In the genomic region with DNA sequence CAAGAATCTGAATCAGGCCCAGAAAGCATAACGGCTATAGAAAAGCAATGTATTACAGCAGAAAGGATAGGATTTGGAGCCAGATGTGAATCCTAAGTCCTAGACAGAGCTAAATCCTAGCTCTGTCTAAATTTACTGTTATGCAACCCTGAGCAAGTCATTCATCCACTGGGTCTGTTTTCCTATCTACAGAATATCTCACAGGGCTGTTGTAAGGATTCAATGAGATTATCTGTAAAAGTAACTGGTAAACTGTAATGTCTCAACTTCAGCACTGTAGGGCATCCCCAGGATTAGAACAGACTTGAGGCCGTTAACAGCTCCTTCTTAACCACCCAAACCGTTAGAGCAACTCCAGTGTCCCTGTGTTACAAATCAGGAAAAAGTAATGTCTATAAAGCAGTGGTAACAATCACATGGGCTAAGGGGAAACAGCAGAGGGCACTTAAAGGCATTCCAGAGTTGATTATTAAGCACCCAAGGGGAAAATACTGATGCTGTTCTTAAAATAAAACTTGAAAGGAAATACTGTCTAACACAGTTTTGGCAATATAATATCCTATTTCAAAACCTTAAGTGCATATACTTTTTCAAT, we compare ENCODE assay signal across 28 cellular contexts. TPM values are rescaled to one million over a fixed set of nuclear protein-coding genes. Genes with fewer than 3 reads are reported as not detected.
DNase-seq lines count a peak whose midpoint lies in the region; ATAC-seq and TF ChIP-seq lines count a peak whose summit lies in the region.
"Had no signal": no experiment of that assay in that cellular context is flagged by ENCODE, and none has a peak within 500 bp of the region (broad histone marks: within the 10 kb centered on the region; RNA-seq: fewer than 3 reads in every experiment).

No MANE protein-coding gene starts in this region.

- no peak for TF ChIP-seq POLR2A in right lobe of liver (IDR thresholded peaks at IDR 0.05)

- CTCF ChIA-PET in CD8-positive, alpha-beta T cell (lab: Charles Lee), result no interaction called here

- H3K36me3 ChIP-seq in CD8-positive, alpha-beta T cell (ENCODE audit: insufficient read depth, low read length), result peaks cover 13% of the 10 kb centered on the region
- H3K36me3 ChIP-seq in HUES6 (ENCODE audit: control insufficient read depth, insufficient read depth, low read length) (peaks cover 70% of the 10 kb centered on the region), right lobe of liver (peaks cover 0 to 15% (median 2%) of the 10 kb centered on the region in 4 donors)
- H3K36me3 ChIP-seq: breast epithelium had no signal

- no peak overlapping the region for H3K27ac ChIP-seq in CD8-positive, alpha-beta T cell (ENCODE audit: low read depth, low read length)
- H3K27ac ChIP-seq in HUES6 (ENCODE audit: low read depth, low read length), result no peak overlapping the region; the same call in 1 of the 2 replicates
- H3K27ac ChIP-seq in right lobe of liver, result no peak overlapping the region
- H3K27ac ChIP-seq: adrenal gland, breast epithelium, C4-2B, coronary artery, esophagus muscularis mucosa, SJSA1, thoracic aorta, vagina had no signal

- no peaks in the 10 kb centered on the region for H3K27me3 Mint-ChIP-seq in CD8-positive, alpha-beta T cell (ENCODE audit: low read depth)
- H3K27me3 Mint-ChIP-seq in osteocyte (ENCODE audit: unreplicated experiment) (no peaks in the 10 kb centered on the region), CD14-positive monocyte (ENCODE audit: low read depth in 3 of 3) (peaks cover 0 to 1% (median 0%) of the 10 kb centered on the region in 3 donors)
- H3K27me3 Mint-ChIP-seq: activated CD4-positive, alpha-beta memory T cell treated with anti-CD3 and anti-CD28 coated beads, Interleukin-2, amount 10 ng/mL, durations not matched to agents 7 days and 5 days had no signal

- 73% methylated on average over 3 of the region's 3 CpGs for WGBS in right lobe of liver (ENCODE audit: insufficient coverage, low coverage, low lambda C conversion rate, missing lambda C conversion rate)

- no peaks in the 10 kb centered on the region for H3K9me3 ChIP-seq in CD8-positive, alpha-beta T cell (ENCODE audit: low read length)
- H3K9me3 ChIP-seq in HUES6 (ENCODE audit: control insufficient read depth, insufficient read depth, low read depth, low read length), result no peaks in the 10 kb centered on the region
- no peaks in the 10 kb centered on the region for H3K9me3 ChIP-seq in right lobe of liver
- H3K9me3 ChIP-seq: breast epithelium, esophagus muscularis mucosa, SJSA1, thoracic aorta, vagina had no signal

- no peak overlapping the region for H3K4me3 Mint-ChIP-seq in CD8-positive, alpha-beta T cell
- H3K4me3 Mint-ChIP-seq in osteocyte (ENCODE audit: unreplicated experiment) (no peak overlapping the region), CD14-positive monocyte (no peak overlapping the region)
- H3K4me3 Mint-ChIP-seq: activated CD4-positive, alpha-beta memory T cell treated with anti-CD3 and anti-CD28 coated beads, Interleukin-2, amount 10 ng/mL, durations not matched to agents 7 days and 5 days; endodermal cell; T-helper 1 cell treated with Interleukin-12 subunit alpha and Interleukin-12 subunit beta and Interleukin-4 antibody, amounts not matched to agents 30 μg/mL and 1 μg/mL, for 36 hours had no signal

- peaks cover 8% of the 10 kb centered on the region for H3K4me1 Mint-ChIP-seq in CD8-positive, alpha-beta T cell (ENCODE audit: low read depth)
- H3K4me1 Mint-ChIP-seq in osteocyte (ENCODE audit: unreplicated experiment) (peaks cover 41% of the 10 kb centered on the region), CD14-positive monocyte (peaks cover 16% of the 10 kb centered on the region)

- DNase-seq in CD8-positive, alpha-beta T cell, result no peak
- DNase-seq in foreskin melanocyte (peak; percentile 60), osteocyte (ENCODE audit: extremely low spot score, unreplicated experiment) (no peak), GM10266 (ENCODE audit: extremely low spot score) (no peak), right lobe of liver (no peak), CD14-positive monocyte (ENCODE audit: low spot score) (no peak)
- DNase-seq in effector CD8-positive, alpha-beta T cell (lab: John Stamatoyannopoulos, UW), result no peak
- DNase-seq: activated CD4-positive, alpha-beta memory T cell treated with anti-CD3 and anti-CD28 coated beads, Interleukin-2, amount 10 ng/mL, durations not matched to agents 7 days and 5 days; activated CD4-positive, CD25-positive, alpha-beta regulatory T cell treated with anti-CD3 and anti-CD28 coated beads, Interleukin-2, amount 50 U/mL, for 72 hours; activated effector memory CD4-positive, alpha-beta T cell treated with anti-CD3 and anti-CD28 coated beads, Interleukin-2, amount 50 U/mL, for 16 hours; adrenal gland; endodermal cell; GOT3; NCI-H1694; NCI-H2171 treated with DMSO at 0.1 percent for 48 hours; NCI-H526; stimulated activated CD4-positive, alpha-beta T cell treated with anti-CD3 and anti-CD28 coated beads, Interleukin-12 subunit alpha, Interleukin-12 subunit beta, amount 100 ng/mL, for 4 hours; stimulated activated CD4-positive, alpha-beta T cell treated with anti-CD3 and anti-CD28 coated beads, Interleukin-4, amount 100 ng/mL, for 24 hours; stimulated activated naive CD4-positive, alpha-beta T cell had no signal

- TF ChIP-seq CTCF in CD8-positive, alpha-beta T cell (IDR thresholded peaks at IDR 0.05), result no peak
- TF ChIP-seq CTCF in osteocyte (IDR thresholded peaks at IDR 0.05) (no peak), GM10266 (IDR thresholded peaks at IDR 0.05; ENCODE audit: control insufficient read depth, insufficient read depth, low read depth, missing control alignments) (no peak), right lobe of liver (IDR thresholded peaks at IDR 0.05) (no peak), CD14-positive monocyte (IDR thresholded peaks at IDR 0.05) (no peak)

- H3K4me3 ChIP-seq in CD8-positive, alpha-beta T cell (ENCODE audit: low read depth, low read length), result no peak overlapping the region
- H3K4me3 ChIP-seq in HUES6 (ENCODE audit: low read depth, low read length) (no peak overlapping the region), right lobe of liver (no peak overlapping the region)
- H3K4me3 ChIP-seq: adrenal gland, breast epithelium, coronary artery, esophagus muscularis mucosa, SJSA1, thoracic aorta, vagina had no signal

- H3K27me3 ChIP-seq in CD8-positive, alpha-beta T cell (ENCODE audit: insufficient read depth, low read length), result no peaks in the 10 kb centered on the region
- H3K27me3 ChIP-seq in HUES6 (ENCODE audit: control insufficient read depth, insufficient read depth, low read length), result no peaks in the 10 kb centered on the region
- no peaks in the 10 kb centered on the region for H3K27me3 ChIP-seq in right lobe of liver
- H3K27me3 ChIP-seq: adrenal gland, breast epithelium, esophagus muscularis mucosa, SJSA1, vagina had no signal

- H3K27ac Mint-ChIP-seq in CD8-positive, alpha-beta T cell, result peak overlapping the region; percentile 8
- peak overlapping the region; percentile 40 for H3K27ac Mint-ChIP-seq in osteocyte (ENCODE audit: unreplicated experiment)
- H3K27ac Mint-ChIP-seq in CD14-positive monocyte, result no peak overlapping the region
- H3K27ac Mint-ChIP-seq: activated CD4-positive, alpha-beta memory T cell treated with anti-CD3 and anti-CD28 coated beads, Interleukin-2, amount 10 ng/mL, durations not matched to agents 7 days and 5 days; endodermal cell; T-helper 1 cell treated with Interleukin-12 subunit alpha and Interleukin-12 subunit beta and Interleukin-4 antibody, amounts not matched to agents 30 μg/mL and 1 μg/mL, for 36 hours had no signal

- H3K4me1 ChIP-seq in CD8-positive, alpha-beta T cell (ENCODE audit: insufficient read depth, low read length), result no peaks in the 10 kb centered on the region
- H3K4me1 ChIP-seq in HUES6 (ENCODE audit: control insufficient read depth, insufficient read depth, low read length), result no peaks in the 10 kb centered on the region; the same call in 1 of the 2 replicates
- H3K4me1 ChIP-seq in right lobe of liver, result peaks cover 0 to 28% (median 6%) of the 10 kb centered on the region in 4 donors
- H3K4me1 ChIP-seq: breast epithelium, SJSA1 had no signal

- intact Hi-C loops in CD8-positive, alpha-beta T cell (cut with DNase I, micrococcal nuclease), result no loop called here
- intact Hi-C loops in right lobe of liver (cut with DNase I) (no loop called here), CD14-positive monocyte (cut with micrococcal nuclease) (no loop called here)

- POLR2A ChIA-PET in CD8-positive, alpha-beta T cell (lab: Charles Lee), result no interaction called here

- peaks cover 70% of the 10 kb centered on the region for H3K36me3 Mint-ChIP-seq in CD8-positive, alpha-beta T cell
- H3K36me3 Mint-ChIP-seq in osteocyte (ENCODE audit: unreplicated experiment) (peaks cover 49% of the 10 kb centered on the region), CD14-positive monocyte (peaks cover 62 to 72% of the 10 kb centered on the region in 2 donors)

- peak overlapping the region; percentile 15 for H3K9ac ChIP-seq in HUES6 (ENCODE audit: low read length)

- H3K9me3 Mint-ChIP-seq in CD8-positive, alpha-beta T cell, result no peaks in the 10 kb centered on the region
- H3K9me3 Mint-ChIP-seq in osteocyte (ENCODE audit: unreplicated experiment) (no peaks in the 10 kb centered on the region), CD14-positive monocyte (no peaks in the 10 kb centered on the region)
- H3K9me3 Mint-ChIP-seq: activated CD4-positive, alpha-beta memory T cell treated with anti-CD3 and anti-CD28 coated beads, Interleukin-2, amount 10 ng/mL, durations not matched to agents 7 days and 5 days; endodermal cell; T-helper 1 cell treated with Interleukin-12 subunit alpha and Interleukin-12 subunit beta and Interleukin-4 antibody, amounts not matched to agents 30 μg/mL and 1 μg/mL, for 36 hours had no signal

- ATAC-seq in CD8-positive, alpha-beta T cell, result no peak
- ATAC-seq in right lobe of liver, result no peak

RNA-seq across cellular contexts. Expression of gene GMFB, which starts 10.1 kb away (rescaled TPM):
- total RNA-seq in CD8-positive, alpha-beta T cell, result 10 to 100 TPM; 33.7 to 34.0 TPM
- total RNA-seq in osteocyte (49.8 and 54.4 TPM in 2 replicates), right lobe of liver (10 to 100 TPM; 13.8 to 36.3 (median 22.5) TPM)
- polyA plus RNA-seq in CD14-positive monocyte, result 10 to 100 TPM; 26.1 to 41.1 TPM

RNA-seq across cellular contexts. Expression of gene CGRRF1, which starts 31.0 kb away (rescaled TPM):
- 10 to 100 TPM; 59.6 to 59.9 TPM for total RNA-seq in CD8-positive, alpha-beta T cell
- total RNA-seq in osteocyte (18.3 and 19.8 TPM in 2 replicates), right lobe of liver (1 to 10 TPM; 5.4 to 8.2 (median 6.7) TPM)
- polyA plus RNA-seq in CD14-positive monocyte, result 10 to 100 TPM; 18.6 to 19.4 TPM

RNA-seq across cellular contexts. Expression of gene CNIH1, which starts 37.5 kb away (rescaled TPM):
- 10 to 100 TPM; 49.2 to 55.6 TPM for total RNA-seq in CD8-positive, alpha-beta T cell
- total RNA-seq in osteocyte (127 and 130 TPM in 2 replicates), right lobe of liver (100 to 1,000 TPM in 5 of 6 experiments, 10 to 100 TPM in 1; 95.9 to 209 (median 157) TPM)
- 100 to 1,000 TPM; 138 to 162 TPM for polyA plus RNA-seq in CD14-positive monocyte

Comparison
In these comparisons a context has a peak if more than half of its experiments do, and no peak if none do; other contexts are left out.
1. H3K27ac Mint-ChIP-seq: peak in CD8-positive, alpha-beta T cell (single experiment) and osteocyte (single experiment); none in CD14-positive monocyte (0 of 7).